In genomic region chr3:52090620-52091468, GRCh38 we compare ENCODE assay signal across 12 cellular contexts. TPM values are rescaled to one million over a fixed set of nuclear protein-coding genes. Genes with fewer than 3 reads are reported as not detected.
A peak's percentile ranks its signal among the peaks of the same experiment; 100 is the strongest.
DNase-seq lines count a peak whose midpoint lies in the region; ATAC-seq and TF ChIP-seq lines count a peak whose summit lies in the region.
"Had no signal": no experiment of that assay in that cellular context is flagged by ENCODE, and none has a peak within 500 bp of the region (broad histone marks: within the 10 kb centered on the region; RNA-seq: fewer than 3 reads in every experiment).

No MANE protein-coding gene starts in this region.

- no peaks in the 10 kb centered on the region for H3K27me3 ChIP-seq in right atrium auricular region
- H3K27me3 ChIP-seq in sigmoid colon: no peaks in the 10 kb centered on the region

- H3K4me1 Mint-ChIP-seq in CD14-positive monocyte: peaks cover 55% of the 10 kb centered on the region
- H3K4me1 Mint-ChIP-seq in activated CD4-positive, alpha-beta T cell treated with anti-CD3 and anti-CD28 coated beads for 36 hours: peaks cover 17% of the 10 kb centered on the region

- intact Hi-C loops in CD14-positive monocyte (cut with micrococcal nuclease) (no loop called here), sigmoid colon (cut with DNase I) (no loop called here)
- intact Hi-C loops in activated CD4-positive, alpha-beta T cell treated with anti-CD3 and anti-CD28 coated beads for 36 hours (cut with DNase I, micrococcal nuclease): no loop called here

- TF ChIP-seq CTCF in CD14-positive monocyte (IDR thresholded peaks at IDR 0.05): no peak
- TF ChIP-seq CTCF in right atrium auricular region (IDR thresholded peaks at IDR 0.05): no peak
- TF ChIP-seq CTCF in sigmoid colon (IDR thresholded peaks at IDR 0.05): no peak

- peaks cover 23 to 40% of the 10 kb centered on the region in 2 donors for H3K36me3 Mint-ChIP-seq in CD14-positive monocyte
- H3K36me3 Mint-ChIP-seq in activated CD4-positive, alpha-beta T cell treated with anti-CD3 and anti-CD28 coated beads for 36 hours (ENCODE audit: low read depth): no peaks in the 10 kb centered on the region

- TF ChIP-seq POLR2A in sigmoid colon (IDR thresholded peaks at IDR 0.05): no peak

- no peak for ATAC-seq in HG02870 (IDR thresholded peaks at IDR 0.05; ENCODE audit: unreplicated experiment)
- no peak for ATAC-seq in activated CD4-positive, alpha-beta T cell treated with anti-CD3 and anti-CD28 coated beads for 36 hours

- H3K4me3 ChIP-seq in right atrium auricular region (no peak overlapping the region), sigmoid colon (no peak overlapping the region)

- H3K9me3 ChIP-seq in right atrium auricular region: no peaks in the 10 kb centered on the region
- no peaks in the 10 kb centered on the region for H3K9me3 ChIP-seq in sigmoid colon

- peak overlapping the region; percentile 58 to 78 for H3K27ac ChIP-seq in right atrium auricular region
- H3K27ac ChIP-seq in sigmoid colon: peak overlapping the region; percentile 45 to 68 (median 56)

- DNase-seq in CD14-positive monocyte (ENCODE audit: low spot score) (peak; percentile 34), astrocyte of the hippocampus (ENCODE audit: low read depth, low spot score) (peak; percentile 28), right atrium auricular region (ENCODE audit: low spot score) (no peak), sigmoid colon (peak; percentile 46), cerebellar cortex (ENCODE audit: low spot score) (no peak), SKM-1 (lab: John Stamatoyannopoulos, UW; ENCODE audit: unreplicated experiment) (no peak)
- no peak for DNase-seq in activated CD4-positive, alpha-beta T cell treated with anti-CD3 and anti-CD28 coated beads for 36 hours
- DNase-seq: MM.1S; NCI-H510A; stimulated activated CD4-positive, alpha-beta T cell treated with anti-CD3 and anti-CD28 coated beads, Interleukin-2, amount 100 ng/mL, for 24 hours; T-helper 1 cell had no signal

- TF ChIP-seq EP300 in sigmoid colon (IDR thresholded peaks at IDR 0.05): no peak

- H3K4me1 ChIP-seq in right atrium auricular region (peaks cover 0 to 65% of the 10 kb centered on the region in 2 donors), sigmoid colon (peaks cover 0 to 22% (median 16%) of the 10 kb centered on the region in 4 donors)

- CTCF ChIA-PET in activated CD4-positive, alpha-beta T cell treated with anti-CD3 and anti-CD28 coated beads for 36 hours (lab: Charles Lee): interaction anchor here (0.9 kb wide), 1 partner anchor 11 kb away, joined by 3 read pairs; no protein-coding TSS in a partner anchor

- H3K27me3 Mint-ChIP-seq in CD14-positive monocyte (ENCODE audit: low read depth in 3 of 3): peaks cover 0 to 2% (median 0%) of the 10 kb centered on the region in 3 donors
- no peaks in the 10 kb centered on the region for H3K27me3 Mint-ChIP-seq in activated CD4-positive, alpha-beta T cell treated with anti-CD3 and anti-CD28 coated beads for 36 hours

- H3K36me3 ChIP-seq in right atrium auricular region: no peaks in the 10 kb centered on the region
- H3K36me3 ChIP-seq in sigmoid colon: no peaks in the 10 kb centered on the region

- POLR2A ChIA-PET in activated CD4-positive, alpha-beta T cell treated with anti-CD3 and anti-CD28 coated beads for 36 hours (lab: Charles Lee): interaction anchor here (0.5 kb wide), 1 partner anchor 744 kb away, joined by 3 read pairs; no protein-coding TSS in a partner anchor

- H3K9me3 Mint-ChIP-seq in CD14-positive monocyte: no peaks in the 10 kb centered on the region
- no peaks in the 10 kb centered on the region for H3K9me3 Mint-ChIP-seq in activated CD4-positive, alpha-beta T cell treated with anti-CD3 and anti-CD28 coated beads for 36 hours (ENCODE audit: low read depth)

- H3K27ac Mint-ChIP-seq in CD14-positive monocyte: peak overlapping the region in 5 of 7 donors; percentile 11 to 71 (median 30)
- no peak overlapping the region for H3K27ac Mint-ChIP-seq in activated CD4-positive, alpha-beta T cell treated with anti-CD3 and anti-CD28 coated beads for 36 hours

- no peak overlapping the region for H3K4me3 Mint-ChIP-seq in CD14-positive monocyte
- no peak overlapping the region for H3K4me3 Mint-ChIP-seq in activated CD4-positive, alpha-beta T cell treated with anti-CD3 and anti-CD28 coated beads for 36 hours

- 93 to 95% methylated on average over 12 of the region's 12 CpGs for WGBS in sigmoid colon, 2 donors

RNA-seq across cellular contexts. Expression of gene DUSP7, which starts 34.5 kb away (rescaled TPM):
- polyA plus RNA-seq in CD14-positive monocyte: 1 to 10 TPM; 2.8 to 3.9 TPM
- total RNA-seq in right atrium auricular region: 10 to 100 TPM; 17.7 to 33.7 TPM
- 1 to 10 TPM; 6.3 to 7.5 (median 7.0) TPM for total RNA-seq in sigmoid colon
- polyA plus RNA-seq in sigmoid colon: 1 to 10 TPM; 3.0 to 7.6 (median 4.2) TPM
- total RNA-seq in activated CD4-positive, alpha-beta T cell treated with anti-CD3 and anti-CD28 coated beads for 36 hours: 10 to 100 TPM; 17.1 to 20.3 TPM

Comparison
In these comparisons a context has a peak if more than half of its experiments do, and no peak if none do; other contexts are left out.
1. DNase-seq: peak in CD14-positive monocyte (single experiment), astrocyte of the hippocampus (single experiment) and sigmoid colon (single experiment); none in right atrium auricular region (single experiment), activated CD4-positive, alpha-beta T cell treated with anti-CD3 and anti-CD28 coated beads for 36 hours (single experiment), cerebellar cortex (single experiment) and SKM-1 (single experiment).